10 cellular contexts compared by ENCODE assay signal in genomic region chr6:151241853-151242252, GRCh38. TPM values are rescaled to one million over a fixed set of nuclear protein-coding genes. Genes with fewer than 3 reads are reported as not detected.
A peak's percentile ranks its signal among the peaks of the same experiment; 100 is the strongest.
DNase-seq lines count a peak whose midpoint lies in the region; ATAC-seq and TF ChIP-seq lines count a peak whose summit lies in the region.
"Had no signal": no experiment of that assay in that cellular context is flagged by ENCODE, and none has a peak within 500 bp of the region (broad histone marks: within the 10 kb centered on the region; RNA-seq: fewer than 3 reads in every experiment).

No MANE protein-coding gene starts in this region.

- H3K36me3 ChIP-seq in HUES64 (ENCODE audit: insufficient read depth, low read length) (no peaks in the 10 kb centered on the region), kidney epithelial cell (ENCODE audit: control insufficient read depth, insufficient read depth, low read length) (no peaks in the 10 kb centered on the region), subcutaneous abdominal adipose tissue (ENCODE audit: control insufficient read depth in 5 of 5, insufficient read depth in 5 of 5, low read length in 5 of 5) (no peaks in the 10 kb centered on the region)

- TF ChIP-seq CTCF in brain (conservative IDR thresholded peaks at IDR 0.05), result no peak
- no peak for TF ChIP-seq CTCF in kidney epithelial cell (IDR thresholded peaks at IDR 0.05; ENCODE audit: insufficient read depth, low read length, poor library complexity, severe bottlenecking)

- no peaks in the 10 kb centered on the region for H3K9me3 Mint-ChIP-seq in brain
- H3K9me3 Mint-ChIP-seq: activated CD4-positive, alpha-beta memory T cell treated with anti-CD3 and anti-CD28 coated beads, Interleukin-2, amount 10 ng/mL, durations not matched to agents 7 days and 5 days had no signal

- H3K27ac Mint-ChIP-seq in brain, result peak overlapping the region in 4 of 5 experiments; percentile 59 to 95 (median 87)
- H3K27ac Mint-ChIP-seq: activated CD4-positive, alpha-beta memory T cell treated with anti-CD3 and anti-CD28 coated beads, Interleukin-2, amount 10 ng/mL, durations not matched to agents 7 days and 5 days had no signal

- H3K9me3 ChIP-seq in HUES64 (ENCODE audit: insufficient read depth, low read depth, low read length) (no peaks in the 10 kb centered on the region), subcutaneous abdominal adipose tissue (ENCODE audit: control insufficient read depth in 5 of 5, low read length in 5 of 5) (no peaks in the 10 kb centered on the region)

- H3K4me1 Mint-ChIP-seq in brain, result peaks cover 48% of the 10 kb centered on the region

- ATAC-seq in GM21423 (IDR thresholded peaks at IDR 0.05; ENCODE audit: unreplicated experiment), result no peak

- 81% methylated on average over 2 of the region's 5 CpGs for WGBS in HUES64

- H3K4me3 Mint-ChIP-seq in brain, result peak overlapping the region; percentile 82 to 96 (median 87)

- H3K27ac ChIP-seq in HUES64 (ENCODE audit: low read depth, low read length) (no peak overlapping the region), subcutaneous abdominal adipose tissue (ENCODE audit: low read depth, low read length) (no peak overlapping the region)

- H3K27me3 ChIP-seq in HUES64 (ENCODE audit: insufficient read depth, low read length) (peaks cover 12% of the 10 kb centered on the region; the same call in 1 of the 2 replicates), kidney epithelial cell (ENCODE audit: control insufficient read depth, insufficient read depth, low read length) (no peaks in the 10 kb centered on the region), subcutaneous abdominal adipose tissue (ENCODE audit: control insufficient read depth in 5 of 5, insufficient read depth in 4 of 5, low read length in 5 of 5) (no peaks in the 10 kb centered on the region)

- H3K36me3 Mint-ChIP-seq in brain, result peaks cover 27% of the 10 kb centered on the region

- H3K9ac ChIP-seq in HUES64 (ENCODE audit: low read depth, low read length) (peak overlapping the region; percentile 7; the same call in 1 of the 2 replicates), subcutaneous abdominal adipose tissue (ENCODE audit: low read length in 5 of 5) (peak overlapping the region in 3 of 5 donors; percentile 54 to 79 (median 67))

- H3K4me1 ChIP-seq in HUES64 (ENCODE audit: insufficient read depth, low read length) (peaks cover 21% of the 10 kb centered on the region), subcutaneous abdominal adipose tissue (ENCODE audit: control insufficient read depth in 5 of 5, insufficient read depth in 5 of 5, low read length in 5 of 5) (peaks cover 2 to 32% (median 28%) of the 10 kb centered on the region in 5 donors)

- H3K27me3 Mint-ChIP-seq in brain, result peaks cover 12% of the 10 kb centered on the region

- DNase-seq in kidney epithelial cell (ENCODE audit: low read depth) (no peak), HT-29 (ENCODE audit: low spot score) (no peak)
- no peak for DNase-seq in activated effector memory CD4-positive, alpha-beta T cell treated with Interleukin-2 at 50 U/mL for 16 hours
- DNase-seq: activated CD4-positive, alpha-beta memory T cell treated with anti-CD3 and anti-CD28 coated beads, Interleukin-2, amount 10 ng/mL, durations not matched to agents 7 days and 5 days; cortex of kidney; stimulated activated CD4-positive, alpha-beta T cell treated with anti-CD3 and anti-CD28 coated beads, Interleukin-4, amount 100 ng/mL, for 24 hours had no signal

- peak overlapping the region; percentile 91 for H3K4me3 ChIP-seq in HUES64 (ENCODE audit: low read length)
- H3K4me3 ChIP-seq in kidney epithelial cell (ENCODE audit: low read depth, low read length), result peak overlapping the region; percentile 76
- H3K4me3 ChIP-seq in subcutaneous abdominal adipose tissue (ENCODE audit: low read depth in 1 of 5, low read length in 5 of 5), result peak overlapping the region; percentile 72 to 87 (median 83)

RNA-seq across cellular contexts. Expression of gene AKAP12, which starts 2.1 kb away (rescaled TPM):
- polyA plus RNA-seq in HUES64 (2013, experiment 1 of 2), result 44.8 TPM
- polyA plus RNA-seq in HUES64 (2013, experiment 2 of 2), result 49.1 TPM
- 76.5 TPM for polyA plus RNA-seq in brain (ENCODE audit: insufficient read depth, low read depth, low replicate concordance)
- total RNA-seq in kidney epithelial cell, result 526 and 581 TPM in 2 replicates
- 0.46 and 1.4 TPM in 2 replicates for total RNA-seq in HT-29 (2014; rRNA removed; shearing (Covaris generic))

Comparison
In these comparisons a context has a peak if more than half of its experiments do, and no peak if none do; other contexts are left out.
1. RNA of gene AKAP12, which starts 2.1 kb away (total RNA-seq): 526 to 581 TPM in kidney epithelial cell; 0.46 to 1.4 TPM in HT-29; every median in the first group is over 100 times any median in the second.
2. Peak in every context shown above with its lines, with median percentiles within 50 percentile points of each other: H3K4me3 ChIP-seq.